ENCODE assay signal across 20 cellular contexts in the genomic region with DNA sequence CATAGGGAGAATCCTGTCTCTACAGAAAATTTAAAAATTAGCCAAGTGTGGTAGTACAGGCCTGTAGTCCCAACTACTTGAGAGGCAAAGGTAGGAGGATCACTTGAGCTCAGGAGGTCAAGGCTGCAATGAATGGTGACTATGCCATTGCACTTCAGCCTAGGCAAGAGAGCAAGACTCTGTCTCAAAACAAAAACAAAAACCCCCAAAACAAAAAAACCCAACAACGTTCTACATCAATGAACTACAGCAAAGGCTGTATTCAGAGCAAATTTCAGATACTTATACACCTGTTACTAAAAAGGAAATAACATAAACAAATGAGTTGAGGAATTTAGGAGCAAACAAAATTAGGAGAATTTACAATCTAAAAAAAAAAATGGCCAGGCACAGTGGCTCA.
"Had no signal": no experiment of that assay in that cellular context is flagged by ENCODE, and none has a peak within 500 bp of the region (broad histone marks: within the 10 kb centered on the region; RNA-seq: fewer than 3 reads in every experiment).

No MANE protein-coding gene starts in this region.

- ATAC-seq: esophagus mucosa; heart left ventricle; left lobe of liver; mucosa of descending colon; naive thymus-derived CD8-positive, alpha-beta T cell had no signal

- H3K4me3 Mint-ChIP-seq: neural progenitor cell had no signal

- H3K9ac ChIP-seq: neural progenitor cell had no signal

- H2AFZ ChIP-seq: neural progenitor cell had no signal

- DNase-seq: effector memory CD4-positive, alpha-beta T cell; heart left ventricle; hippocampal formation; kidney glomerular epithelial cell; mammary epithelial cell; mucosa of descending colon; naive thymus-derived CD8-positive, alpha-beta T cell; nucleus accumbens; ovary; small intestine; stimulated activated CD4-positive, alpha-beta T cell treated with anti-CD3 and anti-CD28 coated beads, Interleukin-12 subunit alpha, Interleukin-12 subunit beta, amount 100 ng/mL, for 4 hours; stimulated activated naive CD4-positive, alpha-beta T cell; stomach; substantia nigra; transverse colon had no signal

- H3K27me3 ChIP-seq: heart left ventricle, neural progenitor cell, ovary, right atrium auricular region, stomach, transverse colon had no signal

- H3K27ac ChIP-seq: heart left ventricle, neural progenitor cell, ovary, right atrium auricular region, stomach, thoracic aorta, transverse colon had no signal

- H3K4me3 ChIP-seq: heart left ventricle, mucosa of descending colon, neural progenitor cell, ovary, right atrium auricular region, stomach, thoracic aorta, transverse colon had no signal

- H3K9me3 ChIP-seq: mucosa of descending colon, ovary, thoracic aorta, transverse colon had no signal

- H3K4me1 Mint-ChIP-seq: neural progenitor cell had no signal

- H3K27ac Mint-ChIP-seq: neural progenitor cell had no signal

- H3K4me2 ChIP-seq: neural progenitor cell had no signal

- H3K27me3 Mint-ChIP-seq: naive thymus-derived CD8-positive, alpha-beta T cell had no signal

- H3K36me3 ChIP-seq: heart left ventricle, neural progenitor cell, ovary, right atrium auricular region, stomach, thoracic aorta, transverse colon had no signal

- H3K4me1 ChIP-seq: transverse colon had no signal

- H3K9me3 Mint-ChIP-seq: naive thymus-derived CD8-positive, alpha-beta T cell had no signal
